ENCODE assay signal across 29 cellular contexts in genomic region chr7:12939694-12940093, GRCh38.
DNase-seq lines count a peak whose midpoint lies in the region; ATAC-seq, FAIRE-seq and TF ChIP-seq lines count a peak whose summit lies in the region.
"Had no signal": no experiment of that assay in that cellular context is flagged by ENCODE, and none has a peak within 500 bp of the region (broad histone marks: within the 10 kb centered on the region; RNA-seq: fewer than 3 reads in every experiment).

No MANE protein-coding gene starts in this region.

- BruUV-seq in K562 (replicated peaks; lab: Mats Ljungman, UMichigan), result no TSS peak

- no peak for TF ChIP-seq EP300 in K562 (IDR thresholded peaks at IDR 0.05; ENCODE audit: low read length)

- no peaks in the 10 kb centered on the region for H3K9me1 ChIP-seq in K562 (ENCODE audit: control insufficient read depth, insufficient read depth, low read length)

- no peak for TF ChIP-seq RAD21 in K562 (CRISPR knock-in tag; conservative IDR thresholded peaks at IDR 0.05 in 1 of 2, IDR thresholded peaks at IDR 0.05 in 1 of 2)

- no peak for ATAC-seq in K562
- no peak for ATAC-seq in GM21576 (IDR thresholded peaks at IDR 0.05; ENCODE audit: unreplicated experiment)
- ATAC-seq: A549; CD8-positive, alpha-beta T cell had no signal

- no peak for TF ChIP-seq POLR2A in K562 (conservative IDR thresholded peaks at IDR 0.05)
- no peak for TF ChIP-seq POLR2A in spleen (IDR thresholded peaks at IDR 0.05)

- peaks cover 2% of the 10 kb centered on the region; the same call in 1 of the 2 replicates for H3K9me3 ChIP-seq in K562 (replicated peaks; ENCODE audit: control insufficient read depth, insufficient read depth, low read depth, low read length)
- H3K9me3 ChIP-seq in spleen, result peaks cover 0 to 10% (median 2%) of the 10 kb centered on the region in 8 donors
- H3K9me3 ChIP-seq: BE2C, BLaER1, Caco-2 had no signal

- DNase-seq in K562 (ENCODE audit: extremely low read depth in 1 of 4, low spot score in 3 of 4), result no peak
- peak; percentile 54 for DNase-seq in spleen
- no peak for DNase-seq in DMS153 (lab: John Stamatoyannopoulos, UW)
- DNase-seq: 8988T; ACHN; AML-193; BE2C; C1 segment of cervical spinal cord; Caco-2; Calu3; CD4-positive, alpha-beta memory T cell; CD4-positive, alpha-beta T cell; CD8-positive, alpha-beta memory T cell; CD8-positive, alpha-beta T cell; COR-L47; DMS 273 treated with DMSO at 0.1 percent for 48 hours; DMS53; DMS79; DMS79 treated with DMSO at 0.1 percent for 48 hours; DND-41; EL had no signal

- H3K36me3 ChIP-seq in K562 (ENCODE audit: control insufficient read depth, insufficient read depth, low read length) (no peaks in the 10 kb centered on the region), spleen (no peaks in the 10 kb centered on the region)
- H3K36me3 ChIP-seq: BE2C; BLaER1; BLaER1 treated with 17β-estradiol and CSF1 and Interleukin-3, amounts not matched to agents 10 nM and 100 nM had no signal

- TF ChIP-seq CTCF in K562 (IDR thresholded peaks at IDR 0.05 in 2 of 3, conservative IDR thresholded peaks at IDR 0.05 in 1 of 3; ENCODE audit: insufficient read depth in 2 of 3, low read depth in 1 of 3, low read length in 3 of 3), result no peak
- no peak for TF ChIP-seq CTCF in spleen (IDR thresholded peaks at IDR 0.05 in 8 of 11, conservative IDR thresholded peaks at IDR 0.05 in 3 of 11)

- H4K20me1 ChIP-seq in K562 (replicated peaks; ENCODE audit: control insufficient read depth, insufficient read depth, low read length), result no peaks in the 10 kb centered on the region
- H4K20me1 ChIP-seq: BLaER1; BLaER1 treated with 17β-estradiol and CSF1 and Interleukin-3, amounts not matched to agents 10 nM and 100 nM had no signal

- POLR2A ChIA-PET in K562 (lab: Yijun Ruan, JAX), result interaction anchor here (1.6 kb wide), 1 partner anchor 122 kb away, joined by 3 read pairs; no protein-coding TSS in a partner anchor

- H3K9ac ChIP-seq in K562 (ENCODE audit: insufficient read depth in 1 of 2, low read depth in 2 of 2, low read length in 2 of 2), result no peak overlapping the region
- H3K9ac ChIP-seq: BLaER1; BLaER1 treated with 17β-estradiol and CSF1 and Interleukin-3, amounts not matched to agents 10 nM and 100 nM had no signal

- intact Hi-C loops in K562 (cut with micrococcal nuclease) (no loop called here), spleen (cut with DNase I; ENCODE audit: low total_unique reads) (no loop called here)

- no peaks in the 10 kb centered on the region for H3K79me2 ChIP-seq in K562 (ENCODE audit: control insufficient read depth, insufficient read depth, low read length)

- H3K4me3 ChIP-seq in K562, result no peak overlapping the region
- H3K4me3 ChIP-seq in spleen, result no peak overlapping the region
- H3K4me3 ChIP-seq: A549; BLaER1; BLaER1 treated with 17β-estradiol and CSF1 and Interleukin-3, amounts not matched to agents 10 nM and 100 nM had no signal

- H3K27me3 ChIP-seq in K562 (ENCODE audit: control insufficient read depth in 2 of 2, insufficient read depth in 2 of 2, low read length in 2 of 2) (no peaks in the 10 kb centered on the region), spleen (replicated peaks in 1 of 7) (no peaks in the 10 kb centered on the region)
- H3K27me3 ChIP-seq: BE2C; BLaER1; BLaER1 treated with 17β-estradiol and CSF1 and Interleukin-3, amounts not matched to agents 10 nM and 100 nM had no signal

- no peak overlapping the region for H2AFZ ChIP-seq in K562 (ENCODE audit: low read depth, low read length)

- H3K4me1 ChIP-seq in K562 (replicated peaks in 1 of 2; ENCODE audit: control insufficient read depth in 2 of 2, insufficient read depth in 2 of 2, low read length in 2 of 2) (no peaks in the 10 kb centered on the region), spleen (no peaks in the 10 kb centered on the region)
- H3K4me1 ChIP-seq: BE2C; BLaER1; BLaER1 treated with 17β-estradiol and CSF1 and Interleukin-3, amounts not matched to agents 10 nM and 100 nM had no signal

- FAIRE-seq in K562 (lab: Jason Lieb, UNC), result no peak
- FAIRE-seq: A204.1, A549, D721Med had no signal

- in situ Hi-C loops in K562 (cut with MboI), result no loop called here

- 74% methylated on average over 9 of the region's 11 CpGs for WGBS in K562 (ENCODE audit: insufficient coverage, low coverage, missing lambda C conversion rate)
- WGBS in spleen, 5 donors, result 91 to 95% (median 91%) methylated on average over 11 of the region's 11 CpGs

- H3K4me2 ChIP-seq in K562 (ENCODE audit: insufficient read depth, low read length), result no peak overlapping the region
- H3K4me2 ChIP-seq: A549; BLaER1; BLaER1 treated with 17β-estradiol and CSF1 and Interleukin-3, amounts not matched to agents 10 nM and 100 nM had no signal

- CTCF ChIA-PET in K562 (lab: Yijun Ruan, JAX; ENCODE audit: low intra/inter-chr PET ratio), result no interaction called here

- H3K27ac ChIP-seq in K562 (ENCODE audit: extremely low read depth, low read depth, low read length), result no peak overlapping the region
- H3K27ac ChIP-seq in spleen, result no peak overlapping the region
- H3K27ac ChIP-seq: 22Rv1; A549; BLaER1; BLaER1 treated with 17β-estradiol and CSF1 and Interleukin-3, amounts not matched to agents 10 nM and 100 nM; C4-2B had no signal

TF ChIP-seq in K562, 482 proteins besides CTCF, POLR2A, EP300 and RAD21:
- TF ChIP-seq ZBTB33 (CRISPR knock-in tag; IDR thresholded peaks at IDR 0.05), result peak; percentile 80
- TF ChIP-seq, protein P1, sequence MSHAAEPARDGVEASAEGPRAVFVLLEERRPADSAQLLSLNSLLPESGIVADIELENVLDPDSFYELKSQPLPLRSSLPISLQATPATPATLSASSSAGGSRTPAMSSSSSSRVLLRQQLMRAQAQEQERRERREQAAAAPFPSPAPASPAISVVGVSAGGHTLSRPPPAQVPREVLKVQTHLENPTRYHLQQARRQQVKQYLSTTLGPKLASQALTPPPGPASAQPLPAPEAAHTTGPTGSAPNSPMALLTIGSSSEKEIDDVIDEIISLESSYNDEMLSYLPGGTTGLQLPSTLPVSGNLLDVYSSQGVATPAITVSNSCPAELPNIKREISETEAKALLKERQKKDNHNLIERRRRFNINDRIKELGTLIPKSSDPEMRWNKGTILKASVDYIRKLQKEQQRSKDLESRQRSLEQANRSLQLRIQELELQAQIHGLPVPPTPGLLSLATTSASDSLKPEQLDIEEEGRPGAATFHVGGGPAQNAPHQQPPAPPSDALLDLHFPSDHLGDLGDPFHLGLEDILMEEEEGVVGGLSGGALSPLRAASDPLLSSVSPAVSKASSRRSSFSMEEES (CRISPR knock-in tag; IDR thresholded peaks at IDR 0.05), result no peak
